ENCODE assay signal across 9 cellular contexts in the genomic region with DNA sequence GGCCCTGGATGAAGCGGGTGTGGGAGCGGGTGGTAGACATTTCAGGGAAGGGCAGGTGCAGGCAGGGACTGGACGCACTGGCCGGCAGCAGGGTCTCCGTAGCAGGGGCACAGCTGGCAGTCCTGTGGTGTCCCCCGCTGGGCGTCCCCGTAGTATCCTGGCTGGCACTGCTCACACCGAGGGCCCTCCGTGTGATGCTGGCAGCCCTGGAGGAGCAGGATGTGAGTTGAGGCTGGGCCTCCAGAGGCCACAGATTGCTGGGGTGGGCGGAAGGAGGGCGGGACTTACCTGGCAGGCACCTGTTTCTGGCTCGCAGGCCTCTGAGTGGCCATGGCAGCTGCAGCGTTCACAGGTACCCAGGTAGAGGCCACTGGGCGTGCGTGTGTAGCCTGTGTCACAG.
"Had no signal": no experiment of that assay in that cellular context is flagged by ENCODE, and none has a peak within 500 bp of the region (broad histone marks: within the 10 kb centered on the region; RNA-seq: fewer than 3 reads in every experiment).

No MANE protein-coding gene starts in this region.

- DNase-seq: activated CD4-positive, CD25-positive, alpha-beta regulatory T cell treated with anti-CD3 and anti-CD28 coated beads, Interleukin-2, amount 50 U/mL, for 72 hours; activated effector memory CD4-positive, alpha-beta T cell treated with Interleukin-2 at 50 U/mL for 16 hours; activated naive CD4-positive, alpha-beta T cell treated with anti-CD3 and anti-CD28 coated beads, Interleukin-2, amount 50 U/mL, for 16 hours; activated T-cell treated with anti-CD3 and anti-CD28 coated beads, Interleukin-2, amount 50 U/mL, for 4 hours; gastrocnemius medialis; left colon; naive B cell; T1000 had no signal

- ATAC-seq: activated T-cell treated with anti-CD3 and anti-CD28 coated beads, Interleukin-2, amount 50 U/mL, for 4 hours; gastrocnemius medialis; left colon; stimulated activated effector memory CD8-positive, alpha-beta T cell treated with anti-CD3 and anti-CD28 coated beads, Interleukin-12 subunit alpha, Interleukin-12 subunit beta, amount 100 ng/mL, for 72 hours had no signal
